ENCODE assay signal across 8 cellular contexts in genomic region chr9:107260437-107261081, GRCh38. TPM values are rescaled to one million over a fixed set of nuclear protein-coding genes. Genes with fewer than 3 reads are reported as not detected.
A peak's percentile ranks its signal among the peaks of the same experiment; 100 is the strongest.
DNase-seq lines count a peak whose midpoint lies in the region; ATAC-seq and TF ChIP-seq lines count a peak whose summit lies in the region.

No MANE protein-coding gene starts in this region.

- TF ChIP-seq CTCF in GM06990 (IDR thresholded peaks at IDR 0.05; ENCODE audit: insufficient read depth, low read length, poor library complexity, severe bottlenecking): no peak

- WGBS in ectodermal cell, 2 experiments: 31 to 47% methylated on average over 3 of the region's 4 CpGs

- H3K36me3 ChIP-seq in GM06990 (ENCODE audit: control insufficient read depth, insufficient read depth, low read length) (no peaks in the 10 kb centered on the region), ectodermal cell (ENCODE audit: control insufficient read depth, insufficient read depth, low read length) (no peaks in the 10 kb centered on the region)

- H3K27ac ChIP-seq in ectodermal cell (ENCODE audit: insufficient read depth, low read depth, low read length, poor library complexity, severe bottlenecking): peak overlapping the region; percentile 38

- H3K27me3 ChIP-seq in GM06990 (replicated peaks; ENCODE audit: control insufficient read depth, insufficient read depth, low read length) (no peaks in the 10 kb centered on the region), ectodermal cell (ENCODE audit: control insufficient read depth, insufficient read depth, low read length, poor library complexity, severe bottlenecking) (no peaks in the 10 kb centered on the region)

- DNase-seq in GM06990 (ENCODE audit: extremely low read depth, insufficient read length) (peak; percentile 66), globus pallidus (ENCODE audit: low spot score) (no peak), SIG-M5 (lab: John Stamatoyannopoulos, UW) (no peak), HT-29 (ENCODE audit: low spot score) (no peak)
- no peak for DNase-seq in activated CD8-positive, alpha-beta memory T cell treated with anti-CD3 and anti-CD28 coated beads for 24 hours

- no peaks in the 10 kb centered on the region for H3K9me3 ChIP-seq in ectodermal cell (ENCODE audit: control insufficient read depth, low read length)

- no peak overlapping the region; the same call in 1 of the 2 replicates for H3K4me3 ChIP-seq in GM06990 (replicated peaks; ENCODE audit: low read depth, low read length)
- no peak overlapping the region for H3K4me3 ChIP-seq in ectodermal cell (ENCODE audit: insufficient read depth, low read depth, low read length)

- peaks cover 8% of the 10 kb centered on the region for H3K4me1 ChIP-seq in ectodermal cell (ENCODE audit: control insufficient read depth, insufficient read depth, low read length)

- peak; percentile 99 for ATAC-seq in GM21390 (IDR thresholded peaks at IDR 0.05; ENCODE audit: unreplicated experiment)
- peak; percentile 99 for ATAC-seq in HG03520 (IDR thresholded peaks at IDR 0.05; ENCODE audit: unreplicated experiment)

RNA-seq across cellular contexts. Expression of gene RAD23B, which starts 22.5 kb away (rescaled TPM):
- polyA plus RNA-seq in ectodermal cell (2013, experiment 1 of 4): 187 TPM
- 180 TPM for polyA plus RNA-seq in ectodermal cell (2013, experiment 2 of 4)
- 151 TPM for polyA plus RNA-seq in ectodermal cell (2013, experiment 3 of 4)
- 171 TPM for polyA plus RNA-seq in ectodermal cell (2013, experiment 4 of 4)
- total RNA-seq in HT-29 (2014; rRNA removed; shearing (Covaris generic)): 69.9 and 76.8 TPM in 2 replicates
